Comparison of ENCODE assay signal across 7 cellular contexts in the genomic region with DNA sequence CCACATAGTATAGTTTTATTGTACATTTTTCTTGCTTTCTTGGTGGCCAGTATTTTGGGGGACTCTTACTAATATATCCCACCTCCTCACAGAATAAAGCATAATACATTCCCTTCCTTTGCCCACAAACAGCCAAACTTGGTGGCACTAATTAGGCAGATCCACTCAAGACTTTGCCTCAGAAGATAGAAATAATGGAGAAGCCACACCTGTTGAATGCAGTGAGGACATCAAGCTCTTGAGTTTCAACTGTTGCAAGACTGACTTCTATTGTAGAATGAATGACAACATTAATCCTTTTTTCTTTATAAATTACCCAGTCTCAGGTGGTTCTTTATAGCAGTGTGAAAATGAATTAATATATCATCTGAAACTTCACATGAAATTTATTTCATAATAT.
"Had no signal": no experiment of that assay in that cellular context is flagged by ENCODE, and none has a peak within 500 bp of the region (broad histone marks: within the 10 kb centered on the region; RNA-seq: fewer than 3 reads in every experiment).

No MANE protein-coding gene starts in this region.

- FAIRE-seq: HepG2, HTR-8/SVneo, K562 had no signal

- H3K4me3 ChIP-seq: K562 had no signal

- H3K27ac ChIP-seq: HL-60 had no signal

- ATAC-seq: HepG2, K562 had no signal

- DNase-seq: IMR-90, KBM-7, KG1 had no signal
